In the genomic region with DNA sequence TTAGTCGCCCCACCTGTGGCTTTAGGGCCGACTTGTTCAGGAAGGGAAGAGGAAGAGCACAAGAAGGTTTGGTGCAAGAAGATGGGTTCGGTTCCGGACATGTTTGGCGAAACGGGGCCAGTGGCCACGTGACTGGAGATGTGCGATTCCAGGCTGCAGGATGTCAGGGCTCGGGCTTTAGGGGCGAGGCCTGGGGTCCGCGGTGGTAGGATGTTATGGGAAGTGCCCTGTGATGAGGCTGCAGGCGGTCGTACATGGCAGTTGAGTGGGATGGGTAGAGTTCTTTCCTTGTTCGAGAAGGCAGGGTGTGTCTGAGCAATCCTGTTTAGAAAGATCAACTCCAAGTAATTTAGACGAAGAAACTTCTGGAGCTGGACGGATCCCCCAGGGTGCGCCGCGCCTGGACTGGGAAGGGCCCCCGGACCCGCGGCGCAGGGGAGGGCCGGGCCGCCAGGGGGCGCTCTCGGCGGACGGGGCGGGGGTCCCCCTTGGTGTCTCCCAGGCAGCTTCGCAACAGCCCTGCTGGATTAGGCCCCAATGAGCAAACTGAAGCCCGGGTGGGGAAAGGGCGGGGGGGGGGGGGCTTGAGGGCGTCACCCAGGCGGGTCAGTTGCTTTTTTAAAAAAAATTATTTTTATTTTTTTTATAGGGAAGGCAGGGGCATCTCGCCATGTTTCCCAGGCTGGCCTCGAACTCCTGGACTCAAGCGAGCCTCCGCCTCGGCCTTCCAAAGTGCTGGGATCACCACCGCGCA, we compare ENCODE assay signal across 8 cellular contexts. TPM values are rescaled to one million over a fixed set of nuclear protein-coding genes. Genes with fewer than 3 reads are reported as not detected.
DNase-seq lines count a peak whose midpoint lies in the region; ATAC-seq and TF ChIP-seq lines count a peak whose summit lies in the region.

No MANE protein-coding gene starts in this region.

- H3K27me3 Mint-ChIP-seq in HFFc6 (ENCODE audit: insufficient read depth): peaks cover 2% of the 10 kb centered on the region

- H3K36me3 ChIP-seq in lower lobe of right lung (peaks cover 6% of the 10 kb centered on the region), SJCRH30 (peaks cover 5% of the 10 kb centered on the region)

- in situ Hi-C loops in astrocyte of the spinal cord (cut with HindIII; ENCODE audit: low sequenced_read_pairs): no loop called here

- H3K36me3 Mint-ChIP-seq in HFFc6 (ENCODE audit: low read depth): peaks cover 11% of the 10 kb centered on the region

- H3K27ac Mint-ChIP-seq in HFFc6: no peak overlapping the region

- no peak overlapping the region for H3K4me3 ChIP-seq in AG09309 (ENCODE audit: control insufficient read depth, low read depth, low read length)
- H3K4me3 ChIP-seq in astrocyte of the spinal cord (ENCODE audit: low read depth, low read length): no peak overlapping the region
- H3K4me3 ChIP-seq in lower lobe of right lung: no peak overlapping the region
- no peak overlapping the region for H3K4me3 ChIP-seq in SJCRH30

- no peaks in the 10 kb centered on the region for H3K4me1 Mint-ChIP-seq in HFFc6 (ENCODE audit: low read depth)

- TF ChIP-seq CTCF in AG09309 (IDR thresholded peaks at IDR 0.05; ENCODE audit: control insufficient read depth, insufficient read depth, low read depth, low read length, missing control alignments) (peak; percentile 10), HFFc6 (IDR thresholded peaks at IDR 0.05) (peak; percentile 76), astrocyte of the spinal cord (IDR thresholded peaks at IDR 0.05; ENCODE audit: low read depth, low read length) (peak; percentile 37), lower lobe of right lung (IDR thresholded peaks at IDR 0.05) (peak; percentile 45)

- H3K4me1 ChIP-seq in lower lobe of right lung (no peaks in the 10 kb centered on the region), SJCRH30 (no peaks in the 10 kb centered on the region)

- ATAC-seq in lower lobe of right lung (peak; percentile 63 to 64), GM18861 (IDR thresholded peaks at IDR 0.05; ENCODE audit: unreplicated experiment) (no peak), GM21390 (IDR thresholded peaks at IDR 0.05; ENCODE audit: unreplicated experiment) (no peak)

- intact Hi-C loops in lower lobe of right lung (cut with DNase I): no loop called here

- H3K4me3 Mint-ChIP-seq in HFFc6: no peak overlapping the region

- DNase-seq in AG09309 (ENCODE audit: low read depth) (no peak), HFFc6 (no peak), astrocyte of the spinal cord (ENCODE audit: low read depth, low spot score) (no peak), lower lobe of right lung (no peak), HuH-7 (ENCODE audit: low spot score) (no peak), SJCRH30 (no peak)

- H3K9me3 ChIP-seq in lower lobe of right lung (no peaks in the 10 kb centered on the region), SJCRH30 (replicated peaks) (no peaks in the 10 kb centered on the region)

- H3K27ac ChIP-seq in lower lobe of right lung (no peak overlapping the region), SJCRH30 (no peak overlapping the region)

- H3K27me3 ChIP-seq in lower lobe of right lung (ENCODE audit: low read depth): peaks cover 4% of the 10 kb centered on the region
- H3K27me3 ChIP-seq in SJCRH30: no peaks in the 10 kb centered on the region

- H3K9me3 Mint-ChIP-seq in HFFc6: 0 out of 2 replicates have a peak, but pooled peaks cover 5% of the 10 kb centered on the region

RNA-seq across cellular contexts. Expression of gene SDC1, which starts 17.2 kb away (rescaled TPM):
- 100 to 1,000 TPM in 5 of 6 experiments, 10 to 100 TPM in 1; 92.1 to 141 (median 133) TPM for total RNA-seq in HFFc6 (2021; fragmentation: NEBNext Ultra II Directional; extraction: Animal tissue kit (Norgen Biotek cat#: 25700))
- 90.0 TPM for total RNA-seq in lower lobe of right lung
- total RNA-seq in SJCRH30 (2014; rRNA removed; shearing (Covaris generic)): 61.8 and 62.6 TPM in 2 replicates

Comparison
In these comparisons a context has a peak if more than half of its experiments do, and no peak if none do; other contexts are left out.
1. CTCF ChIP-seq: peak in every context shown above with its lines; median percentile 76 in HFFc6; 45 in lower lobe of right lung; 37 in astrocyte of the spinal cord; 10 in AG09309.
2. ATAC-seq: peak in lower lobe of right lung (2 of 2); none in GM18861 (single experiment) and GM21390 (single experiment).